9 cellular contexts compared by ENCODE assay signal in genomic region chr1:39787108-39787375, GRCh38. TPM values are rescaled to one million over a fixed set of nuclear protein-coding genes. Genes with fewer than 3 reads are reported as not detected.
DNase-seq lines count a peak whose midpoint lies in the region; ATAC-seq, FAIRE-seq and TF ChIP-seq lines count a peak whose summit lies in the region.
"Not testable (repeated sequence)": the region's sequence is repeated elsewhere in the genome, so short reads cannot be mapped to it uniquely, and the experiment has no call there.
"Had no signal": no experiment of that assay in that cellular context is flagged by ENCODE, and none has a peak within 500 bp of the region (broad histone marks: within the 10 kb centered on the region; RNA-seq: fewer than 3 reads in every experiment).

No MANE protein-coding gene starts in this region.

- H3K4me2 ChIP-seq in GM23338; astrocyte (ENCODE audit: low read length): not testable (repeated sequence)

- not testable (repeated sequence) for H3K4me3 ChIP-seq in GM23338; astrocyte (ENCODE audit: insufficient read depth, low read depth, low read length)

- not testable (repeated sequence) for H3K4me1 ChIP-seq in GM23338 (ENCODE audit: insufficient read depth); astrocyte (ENCODE audit: insufficient read depth, low read length)

- peaks cover 72% of the 10 kb centered on the region for H3K27me3 ChIP-seq in GM23338 (ENCODE audit: insufficient read depth)
- H3K27me3 ChIP-seq in astrocyte (ENCODE audit: insufficient read depth, low read length) = peaks cover 27% of the 10 kb centered on the region

- H3K27ac ChIP-seq in GM23338 (ENCODE audit: low read depth); astrocyte (ENCODE audit: low read depth, low read length): not testable (repeated sequence)

- H3K27ac Mint-ChIP-seq in CD14-positive monocyte; GM23338; T-helper 2 cell treated with Interferon-gamma antibody and Interleukin-4, amounts not matched to agents 5 μg/mL and 100 μg/mL, for 36 hours; activated T-cell treated with anti-CD3 and anti-CD28 coated beads, Interleukin-2, amount 50 U/mL, for 72 hours; astrocyte (ENCODE audit: unreplicated experiment): not testable (repeated sequence)
- peak overlapping the region in 1 of 10 donors; percentile 10 for H3K27ac Mint-ChIP-seq in naive thymus-derived CD8-positive, alpha-beta T cell
- H3K27ac Mint-ChIP-seq in stimulated activated memory B cell treated with anti-CD40 and anti-IgM and Interleukin-4, amounts not matched to agents 10 μg/mL and 1 μg/mL and 100 μg/mL, for 72 hours = peak overlapping the region; percentile 39

- H3K27me3 Mint-ChIP-seq in CD14-positive monocyte (ENCODE audit: low read depth in 3 of 3) (peaks cover 9 to 12% (median 12%) of the 10 kb centered on the region in 3 donors), GM23338 (ENCODE audit: insufficient read depth, low read depth, poor library complexity) (peaks cover 51% of the 10 kb centered on the region), astrocyte (ENCODE audit: low read depth, unreplicated experiment) (peaks cover 50% of the 10 kb centered on the region)
- peaks cover 29% of the 10 kb centered on the region for H3K27me3 Mint-ChIP-seq in T-helper 2 cell treated with Interferon-gamma antibody and Interleukin-4, amounts not matched to agents 5 μg/mL and 100 μg/mL, for 36 hours (ENCODE audit: low read depth)
- peaks cover 26% of the 10 kb centered on the region for H3K27me3 Mint-ChIP-seq in activated T-cell treated with anti-CD3 and anti-CD28 coated beads, Interleukin-2, amount 50 U/mL, for 72 hours (ENCODE audit: low read depth)
- peaks cover 8 to 32% (median 16%) of the 10 kb centered on the region in 5 donors for H3K27me3 Mint-ChIP-seq in naive thymus-derived CD8-positive, alpha-beta T cell
- H3K27me3 Mint-ChIP-seq in stimulated activated memory B cell treated with anti-CD40 and anti-IgM and Interleukin-4, amounts not matched to agents 10 μg/mL and 1 μg/mL and 100 μg/mL, for 72 hours = not testable (repeated sequence)

- not testable (repeated sequence) for H3F3A ChIP-seq in GM23338 (replicated peaks; ENCODE audit: low read depth)

- not testable (repeated sequence) for H3K9ac ChIP-seq in astrocyte (ENCODE audit: low read length)

- not testable (repeated sequence) for TF ChIP-seq CTCF in CD14-positive monocyte (IDR thresholded peaks at IDR 0.05); GM23338 (conservative IDR thresholded peaks at IDR 0.05; ENCODE audit: low read depth in 2 of 2); astrocyte (IDR thresholded peaks at IDR 0.05; ENCODE audit: insufficient read depth, low read depth, low read length)

- H3K9me2 ChIP-seq in GM23338 (ENCODE audit: insufficient read depth) = not testable (repeated sequence)

- H4K20me1 ChIP-seq in GM23338 (replicated peaks; ENCODE audit: insufficient read depth); astrocyte (ENCODE audit: insufficient read depth, low read length): not testable (repeated sequence)

- DNase-seq in CD14-positive monocyte (ENCODE audit: low spot score) = peak; percentile 12
- not testable (repeated sequence) for DNase-seq in GM23338 (ENCODE audit: low spot score); T-helper 2 cell treated with Interferon-gamma antibody and Interleukin-4, amounts not matched to agents 5 μg/mL and 100 μg/mL, for 36 hours (ENCODE audit: low spot score); activated T-cell treated with anti-CD3 and anti-CD28 coated beads, Interleukin-2, amount 50 U/mL, for 72 hours; astrocyte (ENCODE audit: low read depth); naive thymus-derived CD8-positive, alpha-beta T cell
- peak; percentile 39 for DNase-seq in islet precursor cell

- not testable (repeated sequence) for H3K36me3 ChIP-seq in GM23338 (ENCODE audit: insufficient read depth); astrocyte (ENCODE audit: insufficient read depth, low read length)

- peaks cover 0 to 11% of the 10 kb centered on the region in 2 donors for H3K36me3 Mint-ChIP-seq in CD14-positive monocyte
- H3K36me3 Mint-ChIP-seq in GM23338 (ENCODE audit: low read depth); T-helper 2 cell treated with Interferon-gamma antibody and Interleukin-4, amounts not matched to agents 5 μg/mL and 100 μg/mL, for 36 hours (ENCODE audit: low read depth); activated T-cell treated with anti-CD3 and anti-CD28 coated beads, Interleukin-2, amount 50 U/mL, for 72 hours (ENCODE audit: insufficient read depth in 2 of 2); astrocyte (ENCODE audit: low read depth, unreplicated experiment); naive thymus-derived CD8-positive, alpha-beta T cell: not testable (repeated sequence)
- peaks cover 12% of the 10 kb centered on the region for H3K36me3 Mint-ChIP-seq in stimulated activated memory B cell treated with anti-CD40 and anti-IgM and Interleukin-4, amounts not matched to agents 10 μg/mL and 1 μg/mL and 100 μg/mL, for 72 hours

- FAIRE-seq in astrocyte (lab: Jason Lieb, UNC) = not testable (repeated sequence)

- peaks cover 27% of the 10 kb centered on the region for H3K4me1 Mint-ChIP-seq in CD14-positive monocyte
- H3K4me1 Mint-ChIP-seq in GM23338; T-helper 2 cell treated with Interferon-gamma antibody and Interleukin-4, amounts not matched to agents 5 μg/mL and 100 μg/mL, for 36 hours (ENCODE audit: low read depth); activated T-cell treated with anti-CD3 and anti-CD28 coated beads, Interleukin-2, amount 50 U/mL, for 72 hours (ENCODE audit: low read depth); astrocyte (ENCODE audit: low read depth, unreplicated experiment); naive thymus-derived CD8-positive, alpha-beta T cell: not testable (repeated sequence)
- H3K4me1 Mint-ChIP-seq in stimulated activated memory B cell treated with anti-CD40 and anti-IgM and Interleukin-4, amounts not matched to agents 10 μg/mL and 1 μg/mL and 100 μg/mL, for 72 hours = peaks cover 34% of the 10 kb centered on the region

- POLR2A ChIA-PET in naive thymus-derived CD8-positive, alpha-beta T cell (lab: Charles Lee) = not testable (repeated sequence)

- not testable (repeated sequence) for H2AFZ ChIP-seq in GM23338; astrocyte (ENCODE audit: low read depth, low read length)

- H3K79me2 ChIP-seq in GM23338 (replicated peaks; ENCODE audit: insufficient read depth); astrocyte (ENCODE audit: insufficient read depth, low read length): not testable (repeated sequence)

- peak overlapping the region in 1 of 2 donors; percentile 78 for H3K4me3 Mint-ChIP-seq in CD14-positive monocyte
- H3K4me3 Mint-ChIP-seq in GM23338 = peak overlapping the region; percentile 48; the same call in 1 of the 3 replicates
- peak overlapping the region; percentile 46 for H3K4me3 Mint-ChIP-seq in T-helper 2 cell treated with Interferon-gamma antibody and Interleukin-4, amounts not matched to agents 5 μg/mL and 100 μg/mL, for 36 hours
- peak overlapping the region; percentile 31 to 69 for H3K4me3 Mint-ChIP-seq in activated T-cell treated with anti-CD3 and anti-CD28 coated beads, Interleukin-2, amount 50 U/mL, for 72 hours
- H3K4me3 Mint-ChIP-seq in astrocyte (ENCODE audit: unreplicated experiment) = peak overlapping the region; percentile 27
- H3K4me3 Mint-ChIP-seq in naive thymus-derived CD8-positive, alpha-beta T cell = peak overlapping the region in 8 of 10 donors; percentile 43 to 78 (median 68)
- peak overlapping the region; percentile 69 for H3K4me3 Mint-ChIP-seq in stimulated activated memory B cell treated with anti-CD40 and anti-IgM and Interleukin-4, amounts not matched to agents 10 μg/mL and 1 μg/mL and 100 μg/mL, for 72 hours

- not testable (repeated sequence) for H3K9me3 Mint-ChIP-seq in CD14-positive monocyte; GM23338; T-helper 2 cell treated with Interferon-gamma antibody and Interleukin-4, amounts not matched to agents 5 μg/mL and 100 μg/mL, for 36 hours; activated T-cell treated with anti-CD3 and anti-CD28 coated beads, Interleukin-2, amount 50 U/mL, for 72 hours; astrocyte (ENCODE audit: unreplicated experiment); naive thymus-derived CD8-positive, alpha-beta T cell; stimulated activated memory B cell treated with anti-CD40 and anti-IgM and Interleukin-4, amounts not matched to agents 10 μg/mL and 1 μg/mL and 100 μg/mL, for 72 hours

- not testable (repeated sequence) for H3K9me3 ChIP-seq in astrocyte (ENCODE audit: insufficient read depth, low read depth, low read length)

- intact Hi-C loops in CD14-positive monocyte (cut with micrococcal nuclease) = loop anchor here in 1 of 2 donors (10.0 kb wide), 1 partner anchor 52 kb away; the partner anchor contains the start of gene PPIE

- ATAC-seq in GM23338; activated T-cell treated with anti-CD3 and anti-CD28 coated beads, Interleukin-2, amount 50 U/mL, for 72 hours (replicated peaks in 1 of 2); naive thymus-derived CD8-positive, alpha-beta T cell; stimulated activated memory B cell treated with anti-CD40 and anti-IgM and Interleukin-4, amounts not matched to agents 10 μg/mL and 1 μg/mL and 100 μg/mL, for 72 hours: not testable (repeated sequence)

RNA-seq across cellular contexts. Expression of gene BMP8B, which starts 1.6 kb away (rescaled TPM):
- polyA plus RNA-seq in CD14-positive monocyte (under 1 TPM; 0.14 to 0.24 TPM), GM23338 (2016; fragmentation: Nextera tagmentation; extraction: Ambion mirVana) (0.16 and 0.17 TPM in 2 replicates)
- total RNA-seq in GM23338 (2014; rRNA removed; shearing (Covaris generic)) = 0.43 and 0.90 TPM in 2 replicates
- 1 to 10 TPM in 1 of 2 donors, under 1 TPM in 1; 0.69 to 1.5 TPM for total RNA-seq in activated T-cell treated with anti-CD3 and anti-CD28 coated beads, Interleukin-2, amount 50 U/mL, for 72 hours
- 0.16 TPM in 1 of 2 replicates, not detected in the other for total RNA-seq in astrocyte
- total RNA-seq in naive thymus-derived CD8-positive, alpha-beta T cell = under 1 TPM; 0.26 to 0.41 TPM
- polyA plus RNA-seq in naive thymus-derived CD8-positive, alpha-beta T cell = under 1 TPM in 1 of 3 donors, not detected in 2; 0.13 TPM
- total RNA-seq: HT1080 had no signal

RNA-seq across cellular contexts. Expression of gene OXCT2, which starts 15.9 kb away (rescaled TPM):
- under 1 TPM; 0.16 to 0.38 TPM for polyA plus RNA-seq in CD14-positive monocyte
- total RNA-seq in GM23338 (2014; rRNA removed; shearing (Covaris generic)) = 2.8 and 4.0 TPM in 2 replicates
- polyA plus RNA-seq in GM23338 (2016; fragmentation: Nextera tagmentation; extraction: Ambion mirVana) = 1.1 and 1.4 TPM in 2 replicates
- 1 to 10 TPM; 2.9 TPM for total RNA-seq in activated T-cell treated with anti-CD3 and anti-CD28 coated beads, Interleukin-2, amount 50 U/mL, for 72 hours
- 0.24 and 0.36 TPM in 2 replicates for total RNA-seq in astrocyte
- total RNA-seq in naive thymus-derived CD8-positive, alpha-beta T cell = not detected
- polyA plus RNA-seq in naive thymus-derived CD8-positive, alpha-beta T cell = not detected
- total RNA-seq: HT1080 had no signal

RNA-seq across cellular contexts. Expression of gene PPIE, which starts 48.4 kb away (rescaled TPM):
- polyA plus RNA-seq in CD14-positive monocyte = 10 to 100 TPM; 48.9 to 55.9 TPM
- total RNA-seq in GM23338 (2014; rRNA removed; shearing (Covaris generic)) = 24.3 and 27.8 TPM in 2 replicates
- 50.3 and 51.9 TPM in 2 replicates for polyA plus RNA-seq in GM23338 (2016; fragmentation: Nextera tagmentation; extraction: Ambion mirVana)
- total RNA-seq in activated T-cell treated with anti-CD3 and anti-CD28 coated beads, Interleukin-2, amount 50 U/mL, for 72 hours = 10 to 100 TPM; 47.3 to 54.6 TPM
- 33.1 and 33.7 TPM in 2 replicates for total RNA-seq in astrocyte
- 10 to 100 TPM; 86.9 to 88.3 TPM for total RNA-seq in naive thymus-derived CD8-positive, alpha-beta T cell
- polyA plus RNA-seq in naive thymus-derived CD8-positive, alpha-beta T cell = 100 to 1,000 TPM; 101 to 123 (median 102) TPM
